Comparison of ENCODE assay signal across 12 cellular contexts in the genomic region with DNA sequence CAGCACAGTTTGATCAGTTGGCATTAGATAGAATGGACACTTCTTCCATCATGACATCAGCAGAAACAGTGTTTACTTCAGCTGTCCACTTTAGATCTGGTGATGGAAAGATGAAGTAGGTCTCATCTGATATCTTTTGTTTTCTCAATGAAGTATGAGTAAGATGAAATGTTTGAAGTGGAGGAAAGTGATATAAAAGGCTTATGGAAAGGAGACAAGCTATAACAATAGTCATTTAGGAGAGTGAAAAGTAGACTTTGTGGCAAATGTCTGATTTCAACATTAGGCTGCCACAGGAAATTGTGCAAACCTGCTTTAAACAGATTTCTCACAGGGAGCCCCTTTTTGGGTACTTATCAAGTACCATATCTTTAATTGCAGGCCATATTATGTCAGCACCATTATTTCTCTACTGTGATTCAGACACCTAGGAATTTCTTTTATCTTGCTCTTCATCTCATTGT. TPM values are rescaled to one million over a fixed set of nuclear protein-coding genes. Genes with fewer than 3 reads are reported as not detected.
DNase-seq lines count a peak whose midpoint lies in the region; ATAC-seq, FAIRE-seq and TF ChIP-seq lines count a peak whose summit lies in the region.
"Had no signal": no experiment of that assay in that cellular context is flagged by ENCODE, and none has a peak within 500 bp of the region (broad histone marks: within the 10 kb centered on the region; RNA-seq: fewer than 3 reads in every experiment).

No MANE protein-coding gene starts in this region.

- peak; percentile 97 for FAIRE-seq in D721Med (lab: Jason Lieb, UNC)
- FAIRE-seq: K562 had no signal

- peaks cover 8% of the 10 kb centered on the region for H3K4me1 ChIP-seq in foreskin keratinocyte

- no peak for DNase-seq in D721Med (ENCODE audit: insufficient read length, low spot score)
- peak; percentile 15 for DNase-seq in HS-5 (ENCODE audit: low read depth)
- peak; percentile 53 to 60 for DNase-seq in SHP77 (lab: John Stamatoyannopoulos, UW)
- peak; percentile 22 to 51 for DNase-seq in foreskin keratinocyte
- no peak for DNase-seq in GM13977 (ENCODE audit: low spot score)
- no peak for DNase-seq in activated effector memory CD4-positive, alpha-beta T cell treated with Interleukin-2 at 50 U/mL for 16 hours
- DNase-seq: heart left ventricle, substantia nigra had no signal

- TF ChIP-seq CTCF in D721Med (IDR thresholded peaks at IDR 0.05; ENCODE audit: insufficient read depth, missing control alignments) (no peak), foreskin keratinocyte (conservative IDR thresholded peaks at IDR 0.05) (no peak), GM13977 (IDR thresholded peaks at IDR 0.05; ENCODE audit: extremely low read depth, insufficient read depth, missing control alignments) (no peak)

- no peak overlapping the region for H3K27ac ChIP-seq in foreskin keratinocyte
- H3K27ac ChIP-seq: heart left ventricle had no signal

- ATAC-seq in foreskin keratinocyte (no peak), HG03460 (IDR thresholded peaks at IDR 0.05; ENCODE audit: unreplicated experiment) (no peak), GM19455 (IDR thresholded peaks at IDR 0.05; ENCODE audit: unreplicated experiment) (no peak)
- ATAC-seq: heart left ventricle, K562, Panc1 had no signal

- in situ Hi-C loops in GM13977 (cut with MboI; ENCODE audit: low pct_unique_long_range_greater_than_20kb, low sequenced_read_pairs, unreplicated experiment) = no loop called here

- no peaks in the 10 kb centered on the region for H3K27me3 ChIP-seq in foreskin keratinocyte
- H3K27me3 ChIP-seq: heart left ventricle had no signal

RNA-seq across cellular contexts. Expression of gene PDC, which starts 18.2 kb away (rescaled TPM):
- total RNA-seq in foreskin keratinocyte = not detected in 2 replicates
- not detected in 2 replicates for polyA plus RNA-seq in foreskin keratinocyte
- total RNA-seq: heart left ventricle, K562 had no signal
- polyA plus RNA-seq: heart left ventricle, K562 had no signal

Comparison
In these comparisons a context has a peak if more than half of its experiments do, and no peak if none do; other contexts are left out.
1. DNase-seq: peak in HS-5 (single experiment), SHP77 (2 of 2) and foreskin keratinocyte (2 of 2); none in D721Med (single experiment), GM13977 (single experiment) and activated effector memory CD4-positive, alpha-beta T cell treated with Interleukin-2 at 50 U/mL for 16 hours (single experiment).